ENCODE assay signal across 21 cellular contexts in the genomic region with DNA sequence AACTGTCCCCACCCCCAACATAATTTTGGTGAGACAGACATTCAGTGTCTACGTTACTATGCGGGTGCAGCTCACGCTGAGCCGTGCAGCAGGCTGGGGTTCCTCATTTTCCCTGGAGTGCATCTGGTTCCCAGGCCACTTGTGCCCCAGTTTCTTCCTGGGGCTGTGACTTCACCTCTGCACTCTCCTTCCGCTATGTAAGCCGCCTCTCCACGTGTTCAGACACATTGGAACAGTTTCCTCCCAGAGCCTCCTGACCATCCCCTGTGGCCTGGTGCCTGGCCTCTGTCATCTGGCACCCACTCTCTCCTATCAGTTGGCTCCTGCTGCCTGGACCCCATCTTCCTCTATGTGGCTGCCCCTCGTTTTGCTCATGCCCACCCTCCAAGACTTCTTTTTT.
"Had no signal": no experiment of that assay in that cellular context is flagged by ENCODE, and none has a peak within 500 bp of the region (broad histone marks: within the 10 kb centered on the region; RNA-seq: fewer than 3 reads in every experiment).

No MANE protein-coding gene starts in this region.

- H3K9me3 Mint-ChIP-seq: activated naive CD4-positive, alpha-beta T cell treated with anti-CD3 and anti-CD28 coated beads, Interleukin-2, amount 50 U/mL, for 72 hours; activated T-cell treated with anti-CD3 and anti-CD28 coated beads, Interleukin-2, amount 50 U/mL, for 4 hours; immature natural killer cell; naive thymus-derived CD8-positive, alpha-beta T cell had no signal

- H3K27ac Mint-ChIP-seq: activated CD8-positive, alpha-beta memory T cell treated with anti-CD3 and anti-CD28 coated beads, Interleukin-2, amount 10 ng/mL, durations not matched to agents 7 days and 5 days; activated naive CD4-positive, alpha-beta T cell treated with anti-CD3 and anti-CD28 coated beads, Interleukin-2, amount 50 U/mL, for 72 hours; immature natural killer cell; naive thymus-derived CD8-positive, alpha-beta T cell; T-helper 17 cell had no signal

- H3K36me3 Mint-ChIP-seq: activated CD8-positive, alpha-beta memory T cell treated with anti-CD3 and anti-CD28 coated beads, Interleukin-2, amount 10 ng/mL, durations not matched to agents 7 days and 5 days; activated naive CD4-positive, alpha-beta T cell treated with anti-CD3 and anti-CD28 coated beads, Interleukin-2, amount 50 U/mL, for 72 hours; immature natural killer cell; naive thymus-derived CD8-positive, alpha-beta T cell had no signal

- H3K4me1 Mint-ChIP-seq: activated CD8-positive, alpha-beta memory T cell treated with anti-CD3 and anti-CD28 coated beads, Interleukin-2, amount 10 ng/mL, durations not matched to agents 7 days and 5 days; immature natural killer cell had no signal

- H3K4me3 Mint-ChIP-seq: activated CD8-positive, alpha-beta memory T cell treated with anti-CD3 and anti-CD28 coated beads, Interleukin-2, amount 10 ng/mL, durations not matched to agents 7 days and 5 days; activated T-cell treated with anti-CD3 and anti-CD28 coated beads, Interleukin-2, amount 50 U/mL, for 4 hours; immature natural killer cell; naive thymus-derived CD8-positive, alpha-beta T cell; T-helper 17 cell had no signal

- DNase-seq: activated CD4-positive, alpha-beta T cell treated with anti-CD3 and anti-CD28 coated beads, Interleukin-2, amount 50 U/mL, for 48 hours; activated CD8-positive, alpha-beta memory T cell treated with anti-CD3 and anti-CD28 coated beads, Interleukin-2, amount 10 ng/mL, durations not matched to agents 7 days and 5 days; activated effector memory CD4-positive, alpha-beta T cell treated with anti-CD3 and anti-CD28 coated beads, Interleukin-2, amount 50 U/mL, for 16 hours; activated T-cell treated with anti-CD3 and anti-CD28 coated beads, Interleukin-2, amount 50 U/mL, for 4 hours; amniotic stem cell; body of pancreas; cerebellar nuclear complex; dermis blood vessel endothelial cell; erythroblast; immature natural killer cell; mammary epithelial cell; mucosa of descending colon; naive thymus-derived CD8-positive, alpha-beta T cell; occipital lobe; psoas muscle; sigmoid colon; stimulated activated CD4-positive, alpha-beta T cell treated with anti-CD3 and anti-CD28 coated beads, Interleukin-2, amount 100 ng/mL, for 48 hours; stimulated activated naive CD8-positive, alpha-beta T cell treated with anti-CD3 and anti-CD28 coated beads, Interleukin-15, Interleukin-2, amounts not matched to agents 100 U/mL and 50 U/mL, for 24 hours; T-helper 17 cell had no signal

- ATAC-seq: activated CD4-positive, CD25-positive, alpha-beta regulatory T cell treated with anti-CD3 and anti-CD28 coated beads, Interleukin-2, amount 50 U/mL, for 24 hours; activated CD8-positive, alpha-beta memory T cell treated with anti-CD3 and anti-CD28 coated beads, Interleukin-2, amount 10 ng/mL, durations not matched to agents 7 days and 5 days; activated naive CD4-positive, alpha-beta T cell treated with anti-CD3 and anti-CD28 coated beads, Interleukin-2, amount 50 U/mL, for 72 hours; activated T-cell treated with anti-CD3 and anti-CD28 coated beads, Interleukin-2, amount 50 U/mL, for 4 hours; body of pancreas; mucosa of descending colon; naive thymus-derived CD8-positive, alpha-beta T cell; psoas muscle; stimulated activated naive CD8-positive, alpha-beta T cell treated with anti-CD3 and anti-CD28 coated beads, Interleukin-15, Interleukin-2, amounts not matched to agents 100 U/mL and 50 U/mL, for 24 hours; T-helper 17 cell had no signal
